21 cellular contexts compared by ENCODE assay signal in the genomic region with DNA sequence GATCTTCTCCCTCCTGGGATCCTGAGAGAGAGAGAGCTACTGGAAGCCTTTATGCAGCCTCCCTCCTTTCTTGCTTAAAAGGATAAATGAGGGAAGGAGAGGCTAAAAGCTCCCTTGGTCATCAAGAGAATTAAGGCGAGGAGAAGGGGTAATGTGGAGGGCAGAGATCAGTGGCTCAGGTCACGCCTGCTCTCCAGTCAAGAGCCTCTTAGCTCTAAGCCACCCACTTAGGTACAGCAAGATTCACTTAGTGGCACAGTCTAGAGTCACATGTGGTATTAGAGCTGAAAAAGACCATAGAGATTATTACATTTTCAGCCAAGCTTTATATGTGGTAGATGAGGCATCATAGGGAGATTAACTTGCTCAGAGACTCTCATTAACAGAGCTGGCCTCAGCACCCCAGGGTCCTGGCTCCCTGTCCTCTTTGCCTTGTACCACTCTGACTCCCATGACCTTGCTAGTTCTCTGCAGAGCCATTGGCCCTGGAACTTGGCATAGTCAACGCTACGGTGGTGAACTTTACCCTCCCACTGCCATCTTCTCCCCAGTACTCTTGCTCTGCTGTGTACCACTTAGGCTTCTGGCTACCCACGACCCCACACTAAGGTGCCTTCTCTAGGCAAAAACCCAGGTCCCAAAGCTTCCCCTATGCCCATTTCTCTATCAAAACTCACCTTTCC. TPM values are rescaled to one million over a fixed set of nuclear protein-coding genes. Genes with fewer than 3 reads are reported as not detected.
A peak's percentile ranks its signal among the peaks of the same experiment; 100 is the strongest.
DNase-seq lines count a peak whose midpoint lies in the region; ATAC-seq lines count a peak whose summit lies in the region.
"Had no signal": no experiment of that assay in that cellular context is flagged by ENCODE, and none has a peak within 500 bp of the region (broad histone marks: within the 10 kb centered on the region; RNA-seq: fewer than 3 reads in every experiment).

No MANE protein-coding gene starts in this region.

- no peaks in the 10 kb centered on the region for H3K9me3 Mint-ChIP-seq in activated naive CD8-positive, alpha-beta T cell treated with anti-CD3 and anti-CD28 coated beads, Interleukin-2, amount 10 ng/mL, durations not matched to agents 7 days and 5 days

- no peaks in the 10 kb centered on the region for H3K9me3 ChIP-seq in HAP-1

- H3K4me1 Mint-ChIP-seq in activated naive CD8-positive, alpha-beta T cell treated with anti-CD3 and anti-CD28 coated beads, Interleukin-2, amount 10 ng/mL, durations not matched to agents 7 days and 5 days, result peaks cover 38% of the 10 kb centered on the region

- ATAC-seq in left ventricle myocardium superior (peak; percentile 56), left cardiac atrium (no peak), HG02623 (IDR thresholded peaks at IDR 0.05; ENCODE audit: unreplicated experiment) (no peak)
- no peak for ATAC-seq in activated naive CD8-positive, alpha-beta T cell treated with anti-CD3 and anti-CD28 coated beads, Interleukin-2, amount 10 ng/mL, durations not matched to agents 7 days and 5 days (ENCODE audit: low read depth)
- ATAC-seq: HepG2 had no signal

- POLR2A ChIA-PET in activated naive CD8-positive, alpha-beta T cell treated with anti-CD3 and anti-CD28 coated beads, Interleukin-2, amount 10 ng/mL, durations not matched to agents 7 days and 5 days (lab: Charles Lee), result interaction anchor here (1.3 to 3.4 kb wide), 4 partner anchors 38 to 329 kb away, joined by 3 to 47 read pairs (median 20); a partner anchor contains a TSS

- intact Hi-C loops in left ventricle myocardium superior (cut with micrococcal nuclease) (no loop called here), left cardiac atrium (cut with DNase I) (no loop called here)

- no peak overlapping the region for H3K4me3 ChIP-seq in HAP-1
- H3K4me3 ChIP-seq: SK-N-MC, smooth muscle cell had no signal

- peaks cover 1% of the 10 kb centered on the region for H3K36me3 Mint-ChIP-seq in activated naive CD8-positive, alpha-beta T cell treated with anti-CD3 and anti-CD28 coated beads, Interleukin-2, amount 10 ng/mL, durations not matched to agents 7 days and 5 days

- no peaks in the 10 kb centered on the region for H3K27me3 Mint-ChIP-seq in activated naive CD8-positive, alpha-beta T cell treated with anti-CD3 and anti-CD28 coated beads, Interleukin-2, amount 10 ng/mL, durations not matched to agents 7 days and 5 days

- H3K4me1 ChIP-seq in HAP-1, result peaks cover 11% of the 10 kb centered on the region

- H3K27ac Mint-ChIP-seq in activated naive CD8-positive, alpha-beta T cell treated with anti-CD3 and anti-CD28 coated beads, Interleukin-2, amount 10 ng/mL, durations not matched to agents 7 days and 5 days, result peak overlapping the region; percentile 82

- H3K27me3 ChIP-seq in HAP-1 (ENCODE audit: low read depth), result peaks cover 64% of the 10 kb centered on the region

- H3K36me3 ChIP-seq in HAP-1 (replicated peaks), result no peaks in the 10 kb centered on the region

- DNase-seq in NCI-H187 (lab: John Stamatoyannopoulos, UW) (peak; percentile 33 to 55), NCI-H187 treated with DMSO at 0.1 percent for 48 hours (lab: John Stamatoyannopoulos, UW) (no peak), left ventricle myocardium superior (no peak), left cardiac atrium (no peak), HAP-1 (ENCODE audit: low spot score in 2 of 2) (no peak), DMS 273 (lab: John Stamatoyannopoulos, UW; ENCODE audit: unreplicated experiment) (no peak)
- no peak for DNase-seq in activated naive CD8-positive, alpha-beta T cell treated with anti-CD3 and anti-CD28 coated beads, Interleukin-2, amount 10 ng/mL, durations not matched to agents 7 days and 5 days
- DNase-seq: activated CD8-positive, alpha-beta memory T cell treated with anti-CD3 and anti-CD28 coated beads, Interleukin-2, amount 50 U/mL, for 4 hours; activated gamma-delta T cell; amygdala; EL; GOT3; islet precursor cell; NCI-H1105; nucleus accumbens; stimulated activated naive CD4-positive, alpha-beta T cell; T-helper 9 cell had no signal

- in situ Hi-C loops in HAP-1 (cut with MboI; ENCODE audit: low sequenced_read_pairs), result loop anchor here (10.0 kb wide), 1 partner anchor 108 kb away; no protein-coding TSS in a partner anchor

- H3K4me3 Mint-ChIP-seq in activated naive CD8-positive, alpha-beta T cell treated with anti-CD3 and anti-CD28 coated beads, Interleukin-2, amount 10 ng/mL, durations not matched to agents 7 days and 5 days, result no peak overlapping the region

RNA-seq across cellular contexts. Expression of a gene that starts 37.6 kb away (rescaled TPM):
- total RNA-seq in left ventricle myocardium superior, result 26.7 TPM
- total RNA-seq in left cardiac atrium, result 10 to 100 TPM; 34.0 to 35.3 TPM
- 10 to 100 TPM; 26.0 to 26.1 TPM for total RNA-seq in activated naive CD8-positive, alpha-beta T cell treated with anti-CD3 and anti-CD28 coated beads, Interleukin-2, amount 10 ng/mL, durations not matched to agents 7 days and 5 days

RNA-seq across cellular contexts. Expression of a gene that starts 37.7 kb away (rescaled TPM):
- 36.3 TPM for total RNA-seq in left ventricle myocardium superior
- total RNA-seq in left cardiac atrium, result 10 to 100 TPM; 29.6 to 35.0 TPM
- total RNA-seq in activated naive CD8-positive, alpha-beta T cell treated with anti-CD3 and anti-CD28 coated beads, Interleukin-2, amount 10 ng/mL, durations not matched to agents 7 days and 5 days, result 10 to 100 TPM; 25.8 to 28.6 TPM

Comparison
In these comparisons a context has a peak if more than half of its experiments do, and no peak if none do; other contexts are left out.
1. DNase-seq: peak in NCI-H187 (2 of 2); none in NCI-H187 treated with DMSO at 0.1 percent for 48 hours (single experiment), left ventricle myocardium superior (single experiment), left cardiac atrium (single experiment), activated naive CD8-positive, alpha-beta T cell treated with anti-CD3 and anti-CD28 coated beads, Interleukin-2, amount 10 ng/mL, durations not matched to agents 7 days and 5 days (single experiment), HAP-1 (0 of 2) and DMS 273 (single experiment).